8 cellular contexts compared by ENCODE assay signal in genomic region chr9:112333639-112334318, GRCh38. TPM values are rescaled to one million over a fixed set of nuclear protein-coding genes. Genes with fewer than 3 reads are reported as not detected.
DNase-seq lines count a peak whose midpoint lies in the region; ATAC-seq lines count a peak whose summit lies in the region.

No MANE protein-coding gene starts in this region.

- in situ Hi-C loops in Caki2 (cut with HindIII; ENCODE audit: low pct_unique_long_range_greater_than_20kb, low sequenced_read_pairs) = no loop called here

- peak; percentile 59 for ATAC-seq in GM21367 (IDR thresholded peaks at IDR 0.05; ENCODE audit: unreplicated experiment)
- ATAC-seq in effector memory CD8-positive, alpha-beta T cell (replicated peaks) = peak; percentile 79

- DNase-seq in Caki2 (ENCODE audit: low read depth) (peak; percentile 90), HT1080 (ENCODE audit: low read depth) (peak; percentile 84), NOMO-1 (lab: John Stamatoyannopoulos, UW; ENCODE audit: unreplicated experiment in 2 of 2) (peak; percentile 89 to 96), mesenteric fat pad (ENCODE audit: low spot score) (peak; percentile 98)
- peak; percentile 86 to 92 (median 89) for DNase-seq in activated CD8-positive, alpha-beta memory T cell treated with anti-CD3 and anti-CD28 coated beads for 48 hours (ENCODE audit: low read depth in 2 of 3, low spot score in 2 of 3)
- DNase-seq in effector memory CD8-positive, alpha-beta T cell = peak; percentile 81 to 85 (median 82)
- peak; percentile 88 for DNase-seq in stimulated activated CD8-positive, alpha-beta memory T cell treated with anti-CD3 and anti-CD28 coated beads, Interleukin-15, amount 100 ng/mL, for 1 hour (ENCODE audit: low read depth)

- H3K27ac Mint-ChIP-seq in effector memory CD8-positive, alpha-beta T cell = peak overlapping the region; percentile 85 to 94

- peaks cover 20% of the 10 kb centered on the region for H3K36me3 Mint-ChIP-seq in effector memory CD8-positive, alpha-beta T cell (ENCODE audit: insufficient read depth)

- peak overlapping the region; percentile 79 to 94 for H3K4me3 Mint-ChIP-seq in effector memory CD8-positive, alpha-beta T cell

- H3K4me1 Mint-ChIP-seq in effector memory CD8-positive, alpha-beta T cell (ENCODE audit: low read depth in 2 of 2) = peaks cover 12 to 37% of the 10 kb centered on the region in 2 donors

- no peaks in the 10 kb centered on the region for H3K9me3 Mint-ChIP-seq in effector memory CD8-positive, alpha-beta T cell

- no peaks in the 10 kb centered on the region for H3K27me3 Mint-ChIP-seq in effector memory CD8-positive, alpha-beta T cell

RNA-seq across cellular contexts. Expression of gene PTBP3, which starts 0.4 kb away (rescaled TPM):
- 30.6 and 33.2 TPM in 2 replicates for total RNA-seq in Caki2 (2014; rRNA removed; shearing (Covaris generic); ENCODE audit: low replicate concordance)
- 19.4 and 49.5 TPM in 2 replicates for total RNA-seq in HT1080 (2014; rRNA removed; shearing (Covaris generic))
- polyA plus RNA-seq in HT1080 (2015; cell fraction: cytosol; rRNA removed) = 37.0 and 50.2 TPM in 2 replicates
- 40.3 and 50.0 TPM in 2 replicates for polyA plus RNA-seq in HT1080 (2015; cell fraction: nucleus; rRNA removed)
- total RNA-seq in mesenteric fat pad = 53.6 TPM

RNA-seq across cellular contexts. Expression of gene HSDL2, which starts 46.1 kb away (rescaled TPM):
- total RNA-seq in Caki2 (2014; rRNA removed; shearing (Covaris generic); ENCODE audit: low replicate concordance) = 15.3 and 30.7 TPM in 2 replicates
- total RNA-seq in HT1080 (2014; rRNA removed; shearing (Covaris generic)) = 14.4 and 21.6 TPM in 2 replicates
- 22.8 and 26.2 TPM in 2 replicates for polyA plus RNA-seq in HT1080 (2015; cell fraction: cytosol; rRNA removed)
- 23.4 and 29.2 TPM in 2 replicates for polyA plus RNA-seq in HT1080 (2015; cell fraction: nucleus; rRNA removed)
- 90.0 TPM for total RNA-seq in mesenteric fat pad

Comparison
In these comparisons a context has a peak if more than half of its experiments do, and no peak if none do; other contexts are left out.
1. Peak in every context shown above with its lines: DNase-seq and ATAC-seq.